2 cellular contexts compared by ENCODE assay signal in the genomic region with DNA sequence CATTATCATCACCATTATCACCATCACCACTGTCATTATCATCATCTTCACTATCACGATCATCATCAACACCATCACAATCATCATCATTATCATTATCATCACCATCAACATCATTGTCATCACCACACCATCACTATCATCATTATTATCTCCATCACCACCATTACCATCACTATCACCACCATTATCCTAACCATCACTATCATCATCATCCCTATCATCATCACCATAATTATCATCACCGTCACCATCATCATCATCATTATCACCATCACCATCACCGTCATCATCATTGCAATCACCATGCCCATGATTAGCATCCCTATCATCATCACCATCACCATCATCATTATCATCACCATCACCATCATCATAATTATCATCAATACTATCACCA.
TF ChIP-seq lines count a peak whose summit lies in the region.

No MANE protein-coding gene starts in this region.

TF ChIP-seq in HEK293, 187 proteins besides CTCF, POLR2A, EP300 and RAD21 (continued from another document and continues in another):
- peak; percentile 9; the same call in 1 of the 2 replicates for TF ChIP-seq ZFP41 (tag by site-specific recombination; IDR thresholded peaks at IDR 0.05; ENCODE audit: borderline replicate concordance)
- TF ChIP-seq, protein P1, sequence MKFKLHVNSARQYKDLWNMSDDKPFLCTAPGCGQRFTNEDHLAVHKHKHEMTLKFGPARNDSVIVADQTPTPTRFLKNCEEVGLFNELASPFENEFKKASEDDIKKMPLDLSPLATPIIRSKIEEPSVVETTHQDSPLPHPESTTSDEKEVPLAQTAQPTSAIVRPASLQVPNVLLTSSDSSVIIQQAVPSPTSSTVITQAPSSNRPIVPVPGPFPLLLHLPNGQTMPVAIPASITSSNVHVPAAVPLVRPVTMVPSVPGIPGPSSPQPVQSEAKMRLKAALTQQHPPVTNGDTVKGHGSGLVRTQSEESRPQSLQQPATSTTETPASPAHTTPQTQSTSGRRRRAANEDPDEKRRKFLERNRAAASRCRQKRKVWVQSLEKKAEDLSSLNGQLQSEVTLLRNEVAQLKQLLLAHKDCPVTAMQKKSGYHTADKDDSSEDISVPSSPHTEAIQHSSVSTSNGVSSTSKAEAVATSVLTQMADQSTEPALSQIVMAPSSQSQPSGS (tag by site-specific recombination; IDR thresholded peaks at IDR 0.05; ENCODE audit: low read depth): peak; percentile 21; the same call in 1 of the 2 replicates
- TF ChIP-seq, protein P2, sequence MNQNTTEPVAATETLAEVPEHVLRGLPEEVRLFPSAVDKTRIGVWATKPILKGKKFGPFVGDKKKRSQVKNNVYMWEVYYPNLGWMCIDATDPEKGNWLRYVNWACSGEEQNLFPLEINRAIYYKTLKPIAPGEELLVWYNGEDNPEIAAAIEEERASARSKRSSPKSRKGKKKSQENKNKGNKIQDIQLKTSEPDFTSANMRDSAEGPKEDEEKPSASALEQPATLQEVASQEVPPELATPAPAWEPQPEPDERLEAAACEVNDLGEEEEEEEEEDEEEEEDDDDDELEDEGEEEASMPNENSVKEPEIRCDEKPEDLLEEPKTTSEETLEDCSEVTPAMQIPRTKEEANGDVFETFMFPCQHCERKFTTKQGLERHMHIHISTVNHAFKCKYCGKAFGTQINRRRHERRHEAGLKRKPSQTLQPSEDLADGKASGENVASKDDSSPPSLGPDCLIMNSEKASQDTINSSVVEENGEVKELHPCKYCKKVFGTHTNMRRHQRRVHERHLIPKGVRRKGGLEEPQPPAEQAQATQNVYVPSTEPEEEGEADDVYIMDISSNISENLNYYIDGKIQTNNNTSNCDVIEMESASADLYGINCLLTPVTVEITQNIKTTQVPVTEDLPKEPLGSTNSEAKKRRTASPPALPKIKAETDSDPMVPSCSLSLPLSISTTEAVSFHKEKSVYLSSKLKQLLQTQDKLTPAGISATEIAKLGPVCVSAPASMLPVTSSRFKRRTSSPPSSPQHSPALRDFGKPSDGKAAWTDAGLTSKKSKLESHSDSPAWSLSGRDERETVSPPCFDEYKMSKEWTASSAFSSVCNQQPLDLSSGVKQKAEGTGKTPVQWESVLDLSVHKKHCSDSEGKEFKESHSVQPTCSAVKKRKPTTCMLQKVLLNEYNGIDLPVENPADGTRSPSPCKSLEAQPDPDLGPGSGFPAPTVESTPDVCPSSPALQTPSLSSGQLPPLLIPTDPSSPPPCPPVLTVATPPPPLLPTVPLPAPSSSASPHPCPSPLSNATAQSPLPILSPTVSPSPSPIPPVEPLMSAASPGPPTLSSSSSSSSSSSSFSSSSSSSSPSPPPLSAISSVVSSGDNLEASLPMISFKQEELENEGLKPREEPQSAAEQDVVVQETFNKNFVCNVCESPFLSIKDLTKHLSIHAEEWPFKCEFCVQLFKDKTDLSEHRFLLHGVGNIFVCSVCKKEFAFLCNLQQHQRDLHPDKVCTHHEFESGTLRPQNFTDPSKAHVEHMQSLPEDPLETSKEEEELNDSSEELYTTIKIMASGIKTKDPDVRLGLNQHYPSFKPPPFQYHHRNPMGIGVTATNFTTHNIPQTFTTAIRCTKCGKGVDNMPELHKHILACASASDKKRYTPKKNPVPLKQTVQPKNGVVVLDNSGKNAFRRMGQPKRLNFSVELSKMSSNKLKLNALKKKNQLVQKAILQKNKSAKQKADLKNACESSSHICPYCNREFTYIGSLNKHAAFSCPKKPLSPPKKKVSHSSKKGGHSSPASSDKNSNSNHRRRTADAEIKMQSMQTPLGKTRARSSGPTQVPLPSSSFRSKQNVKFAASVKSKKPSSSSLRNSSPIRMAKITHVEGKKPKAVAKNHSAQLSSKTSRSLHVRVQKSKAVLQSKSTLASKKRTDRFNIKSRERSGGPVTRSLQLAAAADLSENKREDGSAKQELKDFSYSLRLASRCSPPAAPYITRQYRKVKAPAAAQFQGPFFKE (tag by site-specific recombination; IDR thresholded peaks at IDR 0.05; ENCODE audit: borderline replicate concordance): peak; percentile 68; the same call in 1 of the 2 replicates
- TF ChIP-seq ZNF2 (tag by site-specific recombination; IDR thresholded peaks at IDR 0.05): no peak
- no peak for TF ChIP-seq MZF1 (tag by site-specific recombination; IDR thresholded peaks at IDR 0.05; ENCODE audit: borderline replicate concordance)
- TF ChIP-seq, protein P3, sequence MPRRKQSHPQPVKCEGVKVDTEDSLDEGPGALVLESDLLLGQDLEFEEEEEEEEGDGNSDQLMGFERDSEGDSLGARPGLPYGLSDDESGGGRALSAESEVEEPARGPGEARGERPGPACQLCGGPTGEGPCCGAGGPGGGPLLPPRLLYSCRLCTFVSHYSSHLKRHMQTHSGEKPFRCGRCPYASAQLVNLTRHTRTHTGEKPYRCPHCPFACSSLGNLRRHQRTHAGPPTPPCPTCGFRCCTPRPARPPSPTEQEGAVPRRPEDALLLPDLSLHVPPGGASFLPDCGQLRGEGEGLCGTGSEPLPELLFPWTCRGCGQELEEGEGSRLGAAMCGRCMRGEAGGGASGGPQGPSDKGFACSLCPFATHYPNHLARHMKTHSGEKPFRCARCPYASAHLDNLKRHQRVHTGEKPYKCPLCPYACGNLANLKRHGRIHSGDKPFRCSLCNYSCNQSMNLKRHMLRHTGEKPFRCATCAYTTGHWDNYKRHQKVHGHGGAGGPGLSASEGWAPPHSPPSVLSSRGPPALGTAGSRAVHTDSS (tag by site-specific recombination; IDR thresholded peaks at IDR 0.05): peak; percentile 90
- no peak for TF ChIP-seq SCRT1 (tag by site-specific recombination; IDR thresholded peaks at IDR 0.05; ENCODE audit: borderline replicate concordance)
- TF ChIP-seq ZNF248 (tag by site-specific recombination; IDR thresholded peaks at IDR 0.05): peak; percentile 33; the same call in 1 of the 2 replicates
- TF ChIP-seq ZNF521 (tag by site-specific recombination; IDR thresholded peaks at IDR 0.05): peak; percentile 88; the same call in 1 of the 2 replicates
- no peak for TF ChIP-seq YY1 (tag by site-specific recombination; IDR thresholded peaks at IDR 0.05)
- 0 out of 2 replicates have a peak, but pooled peaks have one; percentile 74 for TF ChIP-seq ZNF311 (tag by site-specific recombination; IDR thresholded peaks at IDR 0.05; ENCODE audit: borderline replicate concordance)
- no peak for TF ChIP-seq OVOL3 (tag by site-specific recombination; IDR thresholded peaks at IDR 0.05)
- no peak for TF ChIP-seq ZNF501 (tag by site-specific recombination; IDR thresholded peaks at IDR 0.05)
- TF ChIP-seq ZNF473 (tag by site-specific recombination; IDR thresholded peaks at IDR 0.05): no peak
- peak; percentile 53; the same call in 1 of the 2 replicates for TF ChIP-seq ZNF48 (tag by site-specific recombination; IDR thresholded peaks at IDR 0.05)
- no peak for TF ChIP-seq ZNF830 (tag by site-specific recombination; IDR thresholded peaks at IDR 0.05; ENCODE audit: low read depth)
- no peak for TF ChIP-seq ZNF274 (IDR thresholded peaks at IDR 0.05; ENCODE audit: low read length)
- TF ChIP-seq ZNF274 (tag by site-specific recombination; IDR thresholded peaks at IDR 0.05; ENCODE audit: borderline replicate concordance): peak; percentile 57; the same call in 1 of the 2 replicates

TF ChIP-seq in K562, 482 proteins besides CTCF, POLR2A, EP300 and RAD21 (continued from another document and continues in another):
- TF ChIP-seq, protein P4, sequence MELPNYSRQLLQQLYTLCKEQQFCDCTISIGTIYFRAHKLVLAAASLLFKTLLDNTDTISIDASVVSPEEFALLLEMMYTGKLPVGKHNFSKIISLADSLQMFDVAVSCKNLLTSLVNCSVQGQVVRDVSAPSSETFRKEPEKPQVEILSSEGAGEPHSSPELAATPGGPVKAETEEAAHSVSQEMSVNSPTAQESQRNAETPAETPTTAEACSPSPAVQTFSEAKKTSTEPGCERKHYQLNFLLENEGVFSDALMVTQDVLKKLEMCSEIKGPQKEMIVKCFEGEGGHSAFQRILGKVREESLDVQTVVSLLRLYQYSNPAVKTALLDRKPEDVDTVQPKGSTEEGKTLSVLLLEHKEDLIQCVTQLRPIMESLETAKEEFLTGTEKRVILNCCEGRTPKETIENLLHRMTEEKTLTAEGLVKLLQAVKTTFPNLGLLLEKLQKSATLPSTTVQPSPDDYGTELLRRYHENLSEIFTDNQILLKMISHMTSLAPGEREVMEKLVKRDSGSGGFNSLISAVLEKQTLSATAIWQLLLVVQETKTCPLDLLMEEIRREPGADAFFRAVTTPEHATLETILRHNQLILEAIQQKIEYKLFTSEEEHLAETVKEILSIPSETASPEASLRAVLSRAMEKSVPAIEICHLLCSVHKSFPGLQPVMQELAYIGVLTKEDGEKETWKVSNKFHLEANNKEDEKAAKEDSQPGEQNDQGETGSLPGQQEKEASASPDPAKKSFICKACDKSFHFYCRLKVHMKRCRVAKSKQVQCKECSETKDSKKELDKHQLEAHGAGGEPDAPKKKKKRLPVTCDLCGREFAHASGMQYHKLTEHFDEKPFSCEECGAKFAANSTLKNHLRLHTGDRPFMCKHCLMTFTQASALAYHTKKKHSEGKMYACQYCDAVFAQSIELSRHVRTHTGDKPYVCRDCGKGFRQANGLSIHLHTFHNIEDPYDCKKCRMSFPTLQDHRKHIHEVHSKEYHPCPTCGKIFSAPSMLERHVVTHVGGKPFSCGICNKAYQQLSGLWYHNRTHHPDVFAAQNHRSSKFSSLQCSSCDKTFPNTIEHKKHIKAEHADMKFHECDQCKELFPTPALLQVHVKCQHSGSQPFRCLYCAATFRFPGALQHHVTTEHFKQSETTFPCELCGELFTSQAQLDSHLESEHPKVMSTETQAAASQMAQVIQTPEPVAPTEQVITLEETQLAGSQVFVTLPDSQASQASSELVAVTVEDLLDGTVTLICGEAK (IDR thresholded peaks at IDR 0.05): no peak
- TF ChIP-seq, protein P4 (CRISPR knock-in tag; IDR thresholded peaks at IDR 0.05): no peak
- TF ChIP-seq HDAC3 (IDR thresholded peaks at IDR 0.05; ENCODE audit: borderline replicate concordance, partially characterized antibody): no peak
- TF ChIP-seq, protein P5, sequence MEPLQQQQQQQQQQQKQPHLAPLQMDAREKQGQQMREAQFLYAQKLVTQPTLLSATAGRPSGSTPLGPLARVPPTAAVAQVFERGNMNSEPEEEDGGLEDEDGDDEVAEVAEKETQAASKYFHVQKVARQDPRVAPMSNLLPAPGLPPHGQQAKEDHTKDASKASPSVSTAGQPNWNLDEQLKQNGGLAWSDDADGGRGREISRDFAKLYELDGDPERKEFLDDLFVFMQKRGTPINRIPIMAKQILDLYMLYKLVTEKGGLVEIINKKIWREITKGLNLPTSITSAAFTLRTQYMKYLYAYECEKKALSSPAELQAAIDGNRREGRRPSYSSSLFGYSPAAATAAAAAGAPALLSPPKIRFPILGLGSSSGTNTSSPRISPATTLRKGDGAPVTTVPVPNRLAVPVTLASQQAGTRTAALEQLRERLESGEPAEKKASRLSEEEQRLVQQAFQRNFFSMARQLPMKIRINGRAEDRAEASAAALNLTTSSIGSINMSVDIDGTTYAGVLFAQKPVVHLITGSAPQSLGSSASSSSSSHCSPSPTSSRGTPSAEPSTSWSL (CRISPR knock-in tag; IDR thresholded peaks at IDR 0.05; ENCODE audit: borderline replicate concordance): no peak
- no peak for TF ChIP-seq KLF10 (CRISPR knock-in tag; IDR thresholded peaks at IDR 0.05)
- TF ChIP-seq RBM25 (IDR thresholded peaks at IDR 0.05; ENCODE audit: low read depth, low read length, severe bottlenecking): no peak
- TF ChIP-seq, protein P6, sequence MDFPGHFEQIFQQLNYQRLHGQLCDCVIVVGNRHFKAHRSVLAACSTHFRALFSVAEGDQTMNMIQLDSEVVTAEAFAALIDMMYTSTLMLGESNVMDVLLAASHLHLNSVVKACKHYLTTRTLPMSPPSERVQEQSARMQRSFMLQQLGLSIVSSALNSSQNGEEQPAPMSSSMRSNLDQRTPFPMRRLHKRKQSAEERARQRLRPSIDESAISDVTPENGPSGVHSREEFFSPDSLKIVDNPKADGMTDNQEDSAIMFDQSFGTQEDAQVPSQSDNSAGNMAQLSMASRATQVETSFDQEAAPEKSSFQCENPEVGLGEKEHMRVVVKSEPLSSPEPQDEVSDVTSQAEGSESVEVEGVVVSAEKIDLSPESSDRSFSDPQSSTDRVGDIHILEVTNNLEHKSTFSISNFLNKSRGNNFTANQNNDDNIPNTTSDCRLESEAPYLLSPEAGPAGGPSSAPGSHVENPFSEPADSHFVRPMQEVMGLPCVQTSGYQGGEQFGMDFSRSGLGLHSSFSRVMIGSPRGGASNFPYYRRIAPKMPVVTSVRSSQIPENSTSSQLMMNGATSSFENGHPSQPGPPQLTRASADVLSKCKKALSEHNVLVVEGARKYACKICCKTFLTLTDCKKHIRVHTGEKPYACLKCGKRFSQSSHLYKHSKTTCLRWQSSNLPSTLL (IDR thresholded peaks at IDR 0.05): no peak
- no peak for TF ChIP-seq ZSCAN32 (CRISPR knock-in tag; IDR thresholded peaks at IDR 0.05)
- TF ChIP-seq ZNF77 (CRISPR knock-in tag; IDR thresholded peaks at IDR 0.05): no peak
- TF ChIP-seq, protein P7, sequence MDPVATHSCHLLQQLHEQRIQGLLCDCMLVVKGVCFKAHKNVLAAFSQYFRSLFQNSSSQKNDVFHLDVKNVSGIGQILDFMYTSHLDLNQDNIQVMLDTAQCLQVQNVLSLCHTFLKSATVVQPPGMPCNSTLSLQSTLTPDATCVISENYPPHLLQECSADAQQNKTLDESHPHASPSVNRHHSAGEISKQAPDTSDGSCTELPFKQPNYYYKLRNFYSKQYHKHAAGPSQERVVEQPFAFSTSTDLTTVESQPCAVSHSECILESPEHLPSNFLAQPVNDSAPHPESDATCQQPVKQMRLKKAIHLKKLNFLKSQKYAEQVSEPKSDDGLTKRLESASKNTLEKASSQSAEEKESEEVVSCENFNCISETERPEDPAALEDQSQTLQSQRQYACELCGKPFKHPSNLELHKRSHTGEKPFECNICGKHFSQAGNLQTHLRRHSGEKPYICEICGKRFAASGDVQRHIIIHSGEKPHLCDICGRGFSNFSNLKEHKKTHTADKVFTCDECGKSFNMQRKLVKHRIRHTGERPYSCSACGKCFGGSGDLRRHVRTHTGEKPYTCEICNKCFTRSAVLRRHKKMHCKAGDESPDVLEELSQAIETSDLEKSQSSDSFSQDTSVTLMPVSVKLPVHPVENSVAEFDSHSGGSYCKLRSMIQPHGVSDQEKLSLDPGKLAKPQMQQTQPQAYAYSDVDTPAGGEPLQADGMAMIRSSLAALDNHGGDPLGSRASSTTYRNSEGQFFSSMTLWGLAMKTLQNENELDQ (CRISPR knock-in tag; IDR thresholded peaks at IDR 0.05; ENCODE audit: borderline replicate concordance): no peak
- TF ChIP-seq ZNF217 (CRISPR knock-in tag; IDR thresholded peaks at IDR 0.05): no peak
